Comparison of ENCODE assay signal across 26 cellular contexts in genomic region chr1:85560305-85560704, GRCh38. TPM values are rescaled to one million over a fixed set of nuclear protein-coding genes. Genes with fewer than 3 reads are reported as not detected.
DNase-seq lines count a peak whose midpoint lies in the region; ATAC-seq, FAIRE-seq and TF ChIP-seq lines count a peak whose summit lies in the region.
"Had no signal": no experiment of that assay in that cellular context is flagged by ENCODE, and none has a peak within 500 bp of the region (broad histone marks: within the 10 kb centered on the region; RNA-seq: fewer than 3 reads in every experiment).

No MANE protein-coding gene starts in this region.

- H3K36me3 ChIP-seq in HEK293 (ENCODE audit: control insufficient read depth in 2 of 2, insufficient read depth in 1 of 2, low read length in 2 of 2), result no peaks in the 10 kb centered on the region
- H3K36me3 ChIP-seq in GM23248 (ENCODE audit: low read depth), result peaks cover 71% of the 10 kb centered on the region
- H3K36me3 ChIP-seq: BE2C, BLaER1 had no signal

- in situ Hi-C loops in GM23248 (cut with MboI), result no loop called here

- TF ChIP-seq CTCF in HEK293 (tag by site-specific recombination; IDR thresholded peaks at IDR 0.05) (no peak), HFFc6 (IDR thresholded peaks at IDR 0.05) (no peak)

- H3K27ac ChIP-seq in HEK293 (ENCODE audit: extremely low read depth, low read depth, low read length) (no peak overlapping the region), GM23248 (no peak overlapping the region)
- H3K27ac ChIP-seq: BLaER1 had no signal

- H3K4me1 ChIP-seq in HEK293 (ENCODE audit: control insufficient read depth, insufficient read depth, low read length) (no peaks in the 10 kb centered on the region), GM23248 (ENCODE audit: insufficient read depth) (peaks cover 33% of the 10 kb centered on the region)
- H3K4me1 ChIP-seq: BE2C, BLaER1 had no signal

- H3K9ac ChIP-seq in GM23248, result no peak overlapping the region
- H3K9ac ChIP-seq: BLaER1 had no signal

- H3K79me2 ChIP-seq in GM23248 (ENCODE audit: insufficient read depth), result peaks cover 100% of the 10 kb centered on the region

- H3K4me3 ChIP-seq in HEK293 (ENCODE audit: low read depth, low read length), result no peak overlapping the region
- H3K4me3 ChIP-seq in GM23248, result no peak overlapping the region
- H3K4me3 ChIP-seq: BLaER1, GM12878 had no signal

- H3K4me1 Mint-ChIP-seq in HFFc6 (ENCODE audit: low read depth), result peaks cover 77% of the 10 kb centered on the region
- H3K4me1 Mint-ChIP-seq in stimulated activated effector memory CD8-positive, alpha-beta T cell treated with anti-CD3 and anti-CD28 coated beads, Interleukin-12 subunit alpha, Interleukin-12 subunit beta, amount 100 ng/mL, for 72 hours, result no peaks in the 10 kb centered on the region
- H3K4me1 Mint-ChIP-seq: CD14-positive monocyte; CD4-positive, alpha-beta memory T cell; CD4-positive, CD25-positive, alpha-beta regulatory T cell; CD8-positive, alpha-beta memory T cell had no signal

- CTCF ChIA-PET in HEK293 (lab: Yijun Ruan, JAX), result no interaction called here

- DNase-seq in HFFc6 (no peak), RCC 7860 (ENCODE audit: low spot score) (no peak), GM23248 (no peak)
- no peak for DNase-seq in activated CD4-positive, alpha-beta T cell treated with anti-CD3 and anti-CD28 coated beads for 48 hours
- DNase-seq in stimulated activated effector memory CD8-positive, alpha-beta T cell treated with anti-CD3 and anti-CD28 coated beads, Interleukin-12 subunit alpha, Interleukin-12 subunit beta, amount 100 ng/mL, for 72 hours (ENCODE audit: low spot score in 2 of 2), result no peak
- DNase-seq: 8988T; ACHN; BE2C; C1 segment of cervical spinal cord; CD4-positive, alpha-beta memory T cell; CD4-positive, CD25-positive, alpha-beta regulatory T cell; CD8-positive, alpha-beta memory T cell; COR-L47; DMS 273 treated with DMSO at 0.1 percent for 48 hours; DMS153; DMS53; DMS79; DND-41; EL; GDM1 had no signal

- no peak overlapping the region; the same call in 1 of the 2 replicates for H3K4me3 Mint-ChIP-seq in HFFc6
- H3K4me3 Mint-ChIP-seq in stimulated activated effector memory CD8-positive, alpha-beta T cell treated with anti-CD3 and anti-CD28 coated beads, Interleukin-12 subunit alpha, Interleukin-12 subunit beta, amount 100 ng/mL, for 72 hours, result no peak overlapping the region
- H3K4me3 Mint-ChIP-seq: CD14-positive monocyte; CD4-positive, alpha-beta memory T cell; CD4-positive, CD25-positive, alpha-beta regulatory T cell; CD8-positive, alpha-beta memory T cell had no signal

- H3K4me2 ChIP-seq in GM23248 (ENCODE audit: unreplicated experiment), result no peak overlapping the region
- H3K4me2 ChIP-seq: BLaER1 had no signal

- peaks cover 23% of the 10 kb centered on the region for H4K20me1 ChIP-seq in GM23248 (ENCODE audit: insufficient read depth)
- H4K20me1 ChIP-seq: BLaER1 had no signal

- H3K36me3 Mint-ChIP-seq in HFFc6 (ENCODE audit: low read depth), result peaks cover 82% of the 10 kb centered on the region
- no peaks in the 10 kb centered on the region for H3K36me3 Mint-ChIP-seq in stimulated activated effector memory CD8-positive, alpha-beta T cell treated with anti-CD3 and anti-CD28 coated beads, Interleukin-12 subunit alpha, Interleukin-12 subunit beta, amount 100 ng/mL, for 72 hours
- H3K36me3 Mint-ChIP-seq: CD14-positive monocyte; CD4-positive, alpha-beta memory T cell; CD4-positive, CD25-positive, alpha-beta regulatory T cell; CD8-positive, alpha-beta memory T cell had no signal

- FAIRE-seq in RCC 7860 (lab: Jason Lieb, UNC), result peak; percentile 14
- FAIRE-seq: GM12878, GM12892, GM18507 had no signal

- ATAC-seq in stimulated activated effector memory CD8-positive, alpha-beta T cell treated with anti-CD3 and anti-CD28 coated beads, Interleukin-12 subunit alpha, Interleukin-12 subunit beta, amount 100 ng/mL, for 72 hours, result no peak
- ATAC-seq: GM12878 had no signal

- H3K9me2 ChIP-seq in GM23248 (ENCODE audit: insufficient read depth), result no peaks in the 10 kb centered on the region

- H2AFZ ChIP-seq in GM23248, result no peak overlapping the region

- H3K27me3 Mint-ChIP-seq in HFFc6 (ENCODE audit: insufficient read depth), result peaks cover 38% of the 10 kb centered on the region
- H3K27me3 Mint-ChIP-seq: CD4-positive, CD25-positive, alpha-beta regulatory T cell had no signal

- peaks cover 12% of the 10 kb centered on the region for H3K9me3 Mint-ChIP-seq in HFFc6
- H3K9me3 Mint-ChIP-seq in stimulated activated effector memory CD8-positive, alpha-beta T cell treated with anti-CD3 and anti-CD28 coated beads, Interleukin-12 subunit alpha, Interleukin-12 subunit beta, amount 100 ng/mL, for 72 hours, result peaks cover 13% of the 10 kb centered on the region

- POLR2A ChIA-PET in HEK293 (lab: Yijun Ruan, JAX), result no interaction called here

- H3K9me3 ChIP-seq in HEK293 (ENCODE audit: control insufficient read depth, insufficient read depth, low read depth, low read length) (no peaks in the 10 kb centered on the region), GM23248 (ENCODE audit: low read depth) (no peaks in the 10 kb centered on the region)
- H3K9me3 ChIP-seq: BE2C, BLaER1 had no signal

- H3K27ac Mint-ChIP-seq in HFFc6, result peak overlapping the region; percentile 67; the same call in 1 of the 2 replicates
- H3K27ac Mint-ChIP-seq in stimulated activated effector memory CD8-positive, alpha-beta T cell treated with anti-CD3 and anti-CD28 coated beads, Interleukin-12 subunit alpha, Interleukin-12 subunit beta, amount 100 ng/mL, for 72 hours, result no peak overlapping the region
- H3K27ac Mint-ChIP-seq: CD14-positive monocyte; CD4-positive, alpha-beta memory T cell; CD4-positive, CD25-positive, alpha-beta regulatory T cell; CD8-positive, alpha-beta memory T cell had no signal

- WGBS in GM23248 (ENCODE audit: low coverage in 1 of 2, low lambda C conversion rate in 2 of 2, missing lambda C conversion rate in 2 of 2), 2 experiments, result 98% methylated on average over 2 of the region's 2 CpGs

- no peaks in the 10 kb centered on the region for H3K27me3 ChIP-seq in GM23248 (replicated peaks; ENCODE audit: insufficient read depth)
- H3K27me3 ChIP-seq: BE2C, BLaER1 had no signal

- peaks cover 86% of the 10 kb centered on the region for H3F3A ChIP-seq in GM23248 (ENCODE audit: insufficient read depth)

TF ChIP-seq in HEK293, 187 proteins besides CTCF, POLR2A, EP300 and RAD21:
- TF ChIP-seq SETDB1 (IDR thresholded peaks at IDR 0.05; ENCODE audit: insufficient read length, low read length) (peak; percentile 36), ZNF623 (tag by site-specific recombination; IDR thresholded peaks at IDR 0.05) (no peak), TRIM28 (IDR thresholded peaks at IDR 0.05; ENCODE audit: borderline replicate concordance, low read length) (0 out of 2 replicates have a peak, but pooled peaks have one; percentile 8)

RNA-seq across cellular contexts. Expression of gene CCN1, which starts 20.3 kb away (rescaled TPM):
- total RNA-seq in HFFc6 (2021; fragmentation: NEBNext Ultra II Directional; extraction: Animal tissue kit (Norgen Biotek cat#: 25700)), result 1,000 to 10,000 TPM in 3 of 6 experiments, 100 to 1,000 TPM in 3; 877 to 1,071 (median 1,004) TPM
- 93.5 and 106 TPM in 2 replicates for total RNA-seq in GM23248 (2014; rRNA removed; shearing (Covaris generic))
- 930 and 943 TPM in 2 replicates for polyA plus RNA-seq in GM23248 (2016; fragmentation: Nextera tagmentation; extraction: Ambion mirVana)
- total RNA-seq: CD4-positive, alpha-beta memory T cell; CD4-positive, CD25-positive, alpha-beta regulatory T cell had no signal
- polyA plus RNA-seq: CD14-positive monocyte; CD4-positive, alpha-beta memory T cell; CD4-positive, CD25-positive, alpha-beta regulatory T cell; CD8-positive, alpha-beta memory T cell had no signal
